In the genomic region with DNA sequence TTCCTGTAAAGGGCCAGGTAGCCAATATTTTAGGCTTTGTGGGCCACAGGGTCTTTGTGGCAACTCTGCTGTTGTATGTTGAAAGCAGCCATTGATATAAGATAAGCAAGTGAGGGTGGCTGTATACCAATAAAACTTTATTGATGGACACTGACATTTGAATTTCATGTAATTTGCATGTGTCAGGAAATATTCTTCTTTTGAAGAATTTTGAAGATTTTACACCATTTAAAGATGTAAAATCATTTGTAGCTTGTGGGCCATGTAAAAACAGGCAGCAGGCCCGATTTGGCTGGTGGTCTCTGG, we compare ENCODE assay signal across 40 cellular contexts. TPM values are rescaled to one million over a fixed set of nuclear protein-coding genes. Genes with fewer than 3 reads are reported as not detected.
"Had no signal": no experiment of that assay in that cellular context is flagged by ENCODE, and none has a peak within 500 bp of the region (broad histone marks: within the 10 kb centered on the region; RNA-seq: fewer than 3 reads in every experiment).

No MANE protein-coding gene starts in this region.

- H3K9me3 Mint-ChIP-seq: activated B cell treated with CpG ODN at 0.5 μM for 24 hours; activated CD4-positive, alpha-beta memory T cell treated with anti-CD3 and anti-CD28 coated beads for 36 hours; activated CD4-positive, alpha-beta T cell treated with anti-CD3 and anti-CD28 coated beads, Interleukin-2, amount 10 ng/mL, durations not matched to agents 24 days and 14 days; activated CD8-positive, alpha-beta T cell treated with anti-CD3 and anti-CD28 coated beads for 36 hours; activated naive CD4-positive, alpha-beta T cell treated with anti-CD3 and anti-CD28 coated beads for 36 hours; activated naive CD4-positive, alpha-beta T cell treated with anti-CD3 and anti-CD28 coated beads, Interleukin-2, amount 50 U/mL, for 72 hours; activated naive CD8-positive, alpha-beta T cell treated with anti-CD3 and anti-CD28 coated beads for 36 hours; activated T-cell treated with anti-CD3 and anti-CD28 coated beads, Interleukin-2, amount 50 U/mL, for 4 hours; activated T-cell treated with anti-CD3 and anti-CD28 coated beads, Interleukin-2, amount 50 U/mL, for 72 hours; activated T-helper 1 cell treated with anti-CD3 and anti-CD28 coated beads, Interleukin-12 subunit alpha, Interleukin-12 subunit beta, Interleukin-2, Interleukin-4 antibody, amounts not matched to agents 30 ng/mL and 10 ng/mL and 1 ng/mL, durations not matched to agents 14 hours and 24 hours and 36 hours; activated T-helper 17 cell treated with anti-CD3 and anti-CD28 coated beads, Interleukin-2, amount 50 U/mL, for 72 hours; T-helper 1 cell treated with Interleukin-12 subunit alpha and Interleukin-12 subunit beta and Interleukin-4 antibody, amounts not matched to agents 30 μg/mL and 1 μg/mL, for 36 hours; T-helper 2 cell treated with Interferon-gamma antibody and Interleukin-4, amounts not matched to agents 5 μg/mL and 100 μg/mL, for 36 hours had no signal

- H3K27ac ChIP-seq: adrenal gland, body of pancreas, brain microvascular endothelial cell, breast epithelium, VCaP had no signal

- H3K27ac Mint-ChIP-seq: activated B cell treated with CpG ODN at 0.5 μM for 24 hours; activated CD4-positive, alpha-beta memory T cell treated with anti-CD3 and anti-CD28 coated beads for 36 hours; activated CD4-positive, alpha-beta T cell treated with anti-CD3 and anti-CD28 coated beads, Interleukin-2, amount 10 ng/mL, durations not matched to agents 24 days and 14 days; activated CD8-positive, alpha-beta T cell treated with anti-CD3 and anti-CD28 coated beads for 36 hours; activated naive CD4-positive, alpha-beta T cell treated with anti-CD3 and anti-CD28 coated beads for 36 hours; activated naive CD4-positive, alpha-beta T cell treated with anti-CD3 and anti-CD28 coated beads, Interleukin-2, amount 50 U/mL, for 72 hours; activated naive CD8-positive, alpha-beta T cell treated with anti-CD3 and anti-CD28 coated beads for 36 hours; activated T-cell treated with anti-CD3 and anti-CD28 coated beads, Interleukin-2, amount 50 U/mL, for 72 hours; activated T-helper 1 cell treated with anti-CD3 and anti-CD28 coated beads, Interleukin-12 subunit alpha, Interleukin-12 subunit beta, Interleukin-2, Interleukin-4 antibody, amounts not matched to agents 30 ng/mL and 10 ng/mL and 1 ng/mL, durations not matched to agents 14 hours and 24 hours and 36 hours; activated T-helper 17 cell treated with anti-CD3 and anti-CD28 coated beads, Interleukin-2, amount 50 U/mL, for 72 hours; T-helper 1 cell treated with Interleukin-12 subunit alpha and Interleukin-12 subunit beta and Interleukin-4 antibody, amounts not matched to agents 30 μg/mL and 1 μg/mL, for 36 hours; T-helper 2 cell treated with Interferon-gamma antibody and Interleukin-4, amounts not matched to agents 5 μg/mL and 100 μg/mL, for 36 hours had no signal

- DNase-seq: activated B cell treated with CpG ODN at 0.5 μM for 24 hours; activated CD4-positive, alpha-beta memory T cell treated with anti-CD3 and anti-CD28 coated beads for 36 hours; activated CD4-positive, alpha-beta T cell treated with anti-CD3 and anti-CD28 coated beads for 4 hours; activated CD4-positive, alpha-beta T cell treated with anti-CD3 and anti-CD28 coated beads, Interleukin-2, amount 10 ng/mL, durations not matched to agents 24 days and 14 days; activated CD4-positive, alpha-beta T cell treated with anti-CD3 and anti-CD28 coated beads, Interleukin-2, amount 50 U/mL, for 1 hour; activated CD4-positive, alpha-beta T cell treated with anti-CD3 and anti-CD28 coated beads, Interleukin-2, amount 50 U/mL, for 4 hours; activated CD4-positive, CD25-positive, alpha-beta regulatory T cell treated with anti-CD3 and anti-CD28 coated beads, Interleukin-2, amount 50 U/mL, for 72 hours; activated CD8-positive, alpha-beta memory T cell treated with anti-CD3 and anti-CD28 coated beads, Interleukin-2, amount 50 U/mL, for 4 hours; activated CD8-positive, alpha-beta T cell treated with anti-CD3 and anti-CD28 coated beads for 36 hours; activated effector memory CD4-positive, alpha-beta T cell treated with anti-CD3 and anti-CD28 coated beads, Interleukin-2, amount 50 U/mL, for 16 hours; activated gamma-delta T cell treated with Interleukin-2 at 50 U/mL for 16 hours; activated naive CD4-positive, alpha-beta T cell; activated naive CD4-positive, alpha-beta T cell treated with anti-CD3 and anti-CD28 coated beads for 36 hours; activated naive CD4-positive, alpha-beta T cell treated with anti-CD3 and anti-CD28 coated beads, Interleukin-2, amount 50 U/mL, for 16 hours; activated naive CD8-positive, alpha-beta T cell treated with anti-CD3 and anti-CD28 coated beads for 36 hours; activated T-cell treated with anti-CD3 and anti-CD28 coated beads for 4 hours; activated T-cell treated with anti-CD3 and anti-CD28 coated beads, Interleukin-2, amount 50 U/mL, for 1 hour; activated T-cell treated with anti-CD3 and anti-CD28 coated beads, Interleukin-2, amount 50 U/mL, for 4 hours; activated T-cell treated with anti-CD3 and anti-CD28 coated beads, Interleukin-2, amount 50 U/mL, for 72 hours; adrenal gland; amniotic stem cell; aorta; body of pancreas; brain microvascular endothelial cell; central memory CD4-positive, alpha-beta T cell; T-helper 1 cell; T-helper 2 cell; T-helper 9 cell had no signal

- H3K36me3 ChIP-seq: adrenal gland, brain microvascular endothelial cell, breast epithelium had no signal

- H3K4me3 Mint-ChIP-seq: activated B cell treated with CpG ODN at 0.5 μM for 24 hours; activated CD4-positive, alpha-beta memory T cell treated with anti-CD3 and anti-CD28 coated beads for 36 hours; activated CD4-positive, alpha-beta T cell treated with anti-CD3 and anti-CD28 coated beads, Interleukin-2, amount 10 ng/mL, durations not matched to agents 24 days and 14 days; activated CD8-positive, alpha-beta T cell treated with anti-CD3 and anti-CD28 coated beads for 36 hours; activated naive CD4-positive, alpha-beta T cell treated with anti-CD3 and anti-CD28 coated beads for 36 hours; activated naive CD8-positive, alpha-beta T cell treated with anti-CD3 and anti-CD28 coated beads for 36 hours; activated T-cell treated with anti-CD3 and anti-CD28 coated beads, Interleukin-2, amount 50 U/mL, for 4 hours; activated T-helper 1 cell treated with anti-CD3 and anti-CD28 coated beads, Interleukin-12 subunit alpha, Interleukin-12 subunit beta, Interleukin-2, Interleukin-4 antibody, amounts not matched to agents 30 ng/mL and 10 ng/mL and 1 ng/mL, durations not matched to agents 14 hours and 24 hours and 36 hours; T-helper 1 cell treated with Interleukin-12 subunit alpha and Interleukin-12 subunit beta and Interleukin-4 antibody, amounts not matched to agents 30 μg/mL and 1 μg/mL, for 36 hours; T-helper 2 cell treated with Interferon-gamma antibody and Interleukin-4, amounts not matched to agents 5 μg/mL and 100 μg/mL, for 36 hours had no signal

- FAIRE-seq: astrocyte, TTC549 had no signal

- H3K9me3 ChIP-seq: adrenal gland, body of pancreas, breast epithelium had no signal

- H3K27me3 Mint-ChIP-seq: activated CD4-positive, alpha-beta memory T cell treated with anti-CD3 and anti-CD28 coated beads for 36 hours; activated CD4-positive, alpha-beta T cell treated with anti-CD3 and anti-CD28 coated beads, Interleukin-2, amount 10 ng/mL, durations not matched to agents 24 days and 14 days; activated CD8-positive, alpha-beta T cell treated with anti-CD3 and anti-CD28 coated beads for 36 hours; activated naive CD8-positive, alpha-beta T cell treated with anti-CD3 and anti-CD28 coated beads for 36 hours; activated T-helper 17 cell treated with anti-CD3 and anti-CD28 coated beads, Interleukin-2, amount 50 U/mL, for 72 hours had no signal

- ATAC-seq: activated CD8-positive, alpha-beta T cell treated with anti-CD3 and anti-CD28 coated beads for 36 hours; activated naive CD4-positive, alpha-beta T cell treated with anti-CD3 and anti-CD28 coated beads, Interleukin-2, amount 50 U/mL, for 72 hours; activated T-cell treated with anti-CD3 and anti-CD28 coated beads, Interleukin-2, amount 50 U/mL, for 4 hours; activated T-cell treated with anti-CD3 and anti-CD28 coated beads, Interleukin-2, amount 50 U/mL, for 72 hours; activated T-helper 17 cell treated with anti-CD3 and anti-CD28 coated beads, Interleukin-2, amount 50 U/mL, for 72 hours; body of pancreas had no signal

- H3K4me3 ChIP-seq: adrenal gland, body of pancreas, breast epithelium had no signal

- H3K27me3 ChIP-seq: adrenal gland, body of pancreas, brain microvascular endothelial cell had no signal

RNA-seq across cellular contexts. Expression of gene SIGLEC9, which starts 14.1 kb away (rescaled TPM):
- total RNA-seq: astrocyte had no signal

RNA-seq across cellular contexts. Expression of gene KLK14, which starts 27.9 kb away (rescaled TPM):
- total RNA-seq: body of pancreas, cerebellum had no signal

RNA-seq across cellular contexts. Expression of gene SIGLEC7, which starts 31.5 kb away (rescaled TPM):
- total RNA-seq: activated B cell treated with CpG ODN at 0.5 μM for 24 hours; activated CD4-positive, alpha-beta memory T cell treated with anti-CD3 and anti-CD28 coated beads for 36 hours; activated CD4-positive, alpha-beta T cell treated with anti-CD3 and anti-CD28 coated beads, Interleukin-2, amount 10 ng/mL, durations not matched to agents 24 days and 14 days; activated CD8-positive, alpha-beta memory T cell treated with anti-CD3 and anti-CD28 coated beads for 36 hours; activated CD8-positive, alpha-beta T cell treated with anti-CD3 and anti-CD28 coated beads for 36 hours; activated naive CD4-positive, alpha-beta T cell treated with anti-CD3 and anti-CD28 coated beads for 36 hours; activated naive CD8-positive, alpha-beta T cell treated with anti-CD3 and anti-CD28 coated beads for 36 hours; activated T-cell treated with anti-CD3 and anti-CD28 coated beads, Interleukin-2, amount 50 U/mL, for 72 hours; activated T-helper 1 cell treated with anti-CD3 and anti-CD28 coated beads, Interleukin-12 subunit alpha, Interleukin-12 subunit beta, Interleukin-2, Interleukin-4 antibody, amounts not matched to agents 30 ng/mL and 10 ng/mL and 1 ng/mL, durations not matched to agents 14 hours and 24 hours and 36 hours; activated T-helper 17 cell treated with anti-CD3 and anti-CD28 coated beads, Interleukin-2, amount 50 U/mL, for 72 hours; astrocyte; body of pancreas had no signal

RNA-seq across cellular contexts. Expression of gene KLK13, which starts 45.7 kb away (rescaled TPM):
- total RNA-seq: activated B cell treated with CpG ODN at 0.5 μM for 24 hours; activated CD4-positive, alpha-beta memory T cell treated with anti-CD3 and anti-CD28 coated beads for 36 hours; activated CD4-positive, alpha-beta T cell treated with anti-CD3 and anti-CD28 coated beads, Interleukin-2, amount 10 ng/mL, durations not matched to agents 24 days and 14 days; activated CD8-positive, alpha-beta memory T cell treated with anti-CD3 and anti-CD28 coated beads for 36 hours; activated CD8-positive, alpha-beta T cell treated with anti-CD3 and anti-CD28 coated beads for 36 hours; activated naive CD4-positive, alpha-beta T cell treated with anti-CD3 and anti-CD28 coated beads for 36 hours; activated naive CD4-positive, alpha-beta T cell treated with anti-CD3 and anti-CD28 coated beads, Interleukin-2, amount 50 U/mL, for 72 hours; activated naive CD8-positive, alpha-beta T cell treated with anti-CD3 and anti-CD28 coated beads for 36 hours; activated T-cell treated with anti-CD3 and anti-CD28 coated beads, Interleukin-2, amount 50 U/mL, for 4 hours; activated T-cell treated with anti-CD3 and anti-CD28 coated beads, Interleukin-2, amount 50 U/mL, for 72 hours; activated T-helper 1 cell treated with anti-CD3 and anti-CD28 coated beads, Interleukin-12 subunit alpha, Interleukin-12 subunit beta, Interleukin-2, Interleukin-4 antibody, amounts not matched to agents 30 ng/mL and 10 ng/mL and 1 ng/mL, durations not matched to agents 14 hours and 24 hours and 36 hours; activated T-helper 17 cell treated with anti-CD3 and anti-CD28 coated beads, Interleukin-2, amount 50 U/mL, for 72 hours; adrenal gland; aorta; breast epithelium; cardiac septum; cerebellum had no signal
